In the genomic region with DNA sequence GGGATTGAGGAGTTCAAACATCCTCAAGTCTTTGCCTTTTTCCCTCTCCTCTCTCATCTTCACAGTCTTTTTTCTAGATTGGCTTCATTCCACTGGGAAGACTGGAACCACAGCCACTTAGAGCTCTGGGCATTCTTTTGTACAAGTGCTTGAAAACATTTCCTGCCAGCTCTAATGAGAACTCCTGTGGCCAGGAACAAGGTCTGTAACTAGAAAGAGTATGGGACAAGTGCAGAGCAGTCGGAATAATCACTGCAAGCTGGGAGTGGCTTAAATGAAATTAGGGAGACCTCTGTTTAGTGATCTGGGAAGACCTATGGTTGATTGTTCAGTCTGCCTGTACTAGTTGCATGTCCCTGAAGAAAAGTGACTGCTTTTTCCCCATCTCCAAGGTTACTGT, we compare ENCODE assay signal across 26 cellular contexts. TPM values are rescaled to one million over a fixed set of nuclear protein-coding genes. Genes with fewer than 3 reads are reported as not detected.
"Had no signal": no experiment of that assay in that cellular context is flagged by ENCODE, and none has a peak within 500 bp of the region (broad histone marks: within the 10 kb centered on the region; RNA-seq: fewer than 3 reads in every experiment).

No MANE protein-coding gene starts in this region.

- H3K36me3 ChIP-seq: thyroid gland had no signal

- H3K27ac Mint-ChIP-seq: activated CD4-positive, alpha-beta memory T cell treated with anti-CD3 and anti-CD28 coated beads for 36 hours; activated CD4-positive, alpha-beta T cell treated with anti-CD3 and anti-CD28 coated beads for 36 hours; activated naive CD8-positive, alpha-beta T cell treated with anti-CD3 and anti-CD28 coated beads for 36 hours; activated T-helper 1 cell treated with anti-CD3 and anti-CD28 coated beads, Interleukin-12 subunit alpha, Interleukin-12 subunit beta, Interleukin-2, Interleukin-4 antibody, amounts not matched to agents 30 ng/mL and 10 ng/mL and 1 ng/mL, durations not matched to agents 14 hours and 24 hours and 36 hours; effector memory CD8-positive, alpha-beta T cell; progenitor cell of endocrine pancreas; T-helper 2 cell treated with Interferon-gamma antibody and Interleukin-4, amounts not matched to agents 5 μg/mL and 100 μg/mL, for 36 hours; WTC11 had no signal

- FAIRE-seq: bronchial epithelial cell, kidney, TTC549 had no signal

- H3K4me1 Mint-ChIP-seq: neural crest cell, WTC11 had no signal

- H3K4me3 ChIP-seq: thyroid gland had no signal

- H3K9me3 ChIP-seq: thyroid gland had no signal

- H3K27ac ChIP-seq: epithelial cell of prostate, foreskin keratinocyte, thyroid gland had no signal

- H3K27me3 ChIP-seq: foreskin keratinocyte, thyroid gland had no signal

- H3K27me3 Mint-ChIP-seq: activated CD4-positive, alpha-beta memory T cell treated with anti-CD3 and anti-CD28 coated beads for 36 hours; activated naive CD8-positive, alpha-beta T cell treated with anti-CD3 and anti-CD28 coated beads for 36 hours; progenitor cell of endocrine pancreas had no signal

- DNase-seq: activated CD4-positive, alpha-beta memory T cell treated with anti-CD3 and anti-CD28 coated beads for 36 hours; activated CD4-positive, alpha-beta T cell treated with anti-CD3 and anti-CD28 coated beads for 36 hours; activated naive CD4-positive, alpha-beta T cell; activated naive CD8-positive, alpha-beta T cell treated with anti-CD3 and anti-CD28 coated beads for 36 hours; activated T-cell treated with anti-CD3 and anti-CD28 coated beads for 4 hours; effector memory CD8-positive, alpha-beta T cell; foreskin keratinocyte; hypothalamus; kidney; mammary epithelial cell; naive B cell; stimulated activated CD4-positive, alpha-beta T cell treated with anti-CD3 and anti-CD28 coated beads, Interleukin-2, amount 100 ng/mL, for 24 hours; stimulated activated naive CD4-positive, alpha-beta T cell treated with Interleukin-2 at 50 U/mL for 16 hours had no signal

- H3K9me3 Mint-ChIP-seq: activated CD4-positive, alpha-beta memory T cell treated with anti-CD3 and anti-CD28 coated beads for 36 hours; activated naive CD8-positive, alpha-beta T cell treated with anti-CD3 and anti-CD28 coated beads for 36 hours; activated T-helper 1 cell treated with anti-CD3 and anti-CD28 coated beads, Interleukin-12 subunit alpha, Interleukin-12 subunit beta, Interleukin-2, Interleukin-4 antibody, amounts not matched to agents 30 ng/mL and 10 ng/mL and 1 ng/mL, durations not matched to agents 14 hours and 24 hours and 36 hours; effector memory CD8-positive, alpha-beta T cell; T-helper 2 cell treated with Interferon-gamma antibody and Interleukin-4, amounts not matched to agents 5 μg/mL and 100 μg/mL, for 36 hours; WTC11 had no signal

- H3K4me3 Mint-ChIP-seq: activated CD4-positive, alpha-beta memory T cell treated with anti-CD3 and anti-CD28 coated beads for 36 hours; activated CD4-positive, alpha-beta T cell treated with anti-CD3 and anti-CD28 coated beads for 36 hours; activated naive CD8-positive, alpha-beta T cell treated with anti-CD3 and anti-CD28 coated beads for 36 hours; activated T-helper 1 cell treated with anti-CD3 and anti-CD28 coated beads, Interleukin-12 subunit alpha, Interleukin-12 subunit beta, Interleukin-2, Interleukin-4 antibody, amounts not matched to agents 30 ng/mL and 10 ng/mL and 1 ng/mL, durations not matched to agents 14 hours and 24 hours and 36 hours; effector memory CD8-positive, alpha-beta T cell; neural crest cell; T-helper 2 cell treated with Interferon-gamma antibody and Interleukin-4, amounts not matched to agents 5 μg/mL and 100 μg/mL, for 36 hours; WTC11 had no signal

- H3K4me1 ChIP-seq: foreskin keratinocyte, thyroid gland had no signal

- H3K36me3 Mint-ChIP-seq: activated CD4-positive, alpha-beta memory T cell treated with anti-CD3 and anti-CD28 coated beads for 36 hours; activated naive CD8-positive, alpha-beta T cell treated with anti-CD3 and anti-CD28 coated beads for 36 hours; naive B cell; WTC11 had no signal

RNA-seq across cellular contexts. Expression of a gene that starts 47.7 kb away (rescaled TPM):
- total RNA-seq: activated CD4-positive, alpha-beta memory T cell treated with anti-CD3 and anti-CD28 coated beads for 36 hours; activated CD4-positive, alpha-beta T cell treated with anti-CD3 and anti-CD28 coated beads for 36 hours; activated naive CD8-positive, alpha-beta T cell treated with anti-CD3 and anti-CD28 coated beads for 36 hours; activated T-helper 1 cell treated with anti-CD3 and anti-CD28 coated beads, Interleukin-12 subunit alpha, Interleukin-12 subunit beta, Interleukin-2, Interleukin-4 antibody, amounts not matched to agents 30 ng/mL and 10 ng/mL and 1 ng/mL, durations not matched to agents 14 hours and 24 hours and 36 hours; bronchial epithelial cell; dermis microvascular lymphatic vessel endothelial cell; foreskin keratinocyte; kidney; left lobe of liver; mammary epithelial cell; osteoblast; subcutaneous adipose tissue; thyroid gland had no signal
- polyA plus RNA-seq: foreskin keratinocyte, mammary epithelial cell had no signal
